ENCODE assay signal across 8 cellular contexts in the genomic region with DNA sequence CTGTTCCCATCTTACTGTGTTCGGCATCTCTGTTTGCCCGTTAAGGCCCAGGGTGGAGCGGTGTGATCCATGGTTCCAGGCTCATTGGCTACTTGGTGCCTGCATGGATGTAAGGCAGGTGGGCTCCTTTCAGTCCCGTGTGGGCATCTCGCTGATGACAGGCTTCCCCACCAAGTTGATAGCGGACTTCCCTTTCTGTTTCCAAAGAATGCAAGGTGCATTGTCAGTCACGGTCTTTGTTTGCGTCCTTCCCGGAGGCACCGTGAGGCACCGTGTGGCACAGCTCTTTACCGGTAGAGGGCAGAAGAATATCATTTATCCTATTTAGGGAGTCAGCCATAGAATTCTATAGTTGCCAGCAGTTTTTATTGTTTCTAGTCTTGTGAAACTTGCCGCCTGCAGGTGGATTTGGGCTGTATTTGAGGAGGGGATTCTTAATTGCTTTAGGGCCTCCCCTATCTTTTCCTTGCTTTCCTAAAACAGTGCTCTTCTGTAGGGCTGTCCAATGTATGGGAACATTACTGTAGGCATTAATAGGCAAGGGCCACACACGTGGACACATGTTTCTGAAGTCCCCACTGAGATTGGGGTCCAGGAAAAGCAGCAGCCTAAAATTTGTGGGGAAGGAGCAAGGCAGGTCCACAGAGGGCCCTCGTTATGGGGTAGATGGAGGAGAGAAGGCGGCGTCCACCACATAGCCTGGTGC.
DNase-seq lines count a peak whose midpoint lies in the region; ATAC-seq, FAIRE-seq and TF ChIP-seq lines count a peak whose summit lies in the region.

No MANE protein-coding gene starts in this region.

- POLR2A ChIA-PET in GM12878 (lab: Charles Lee) = no interaction called here

- peak; percentile 82 to 90 (median 85) for TF ChIP-seq CTCF in GM12878 (IDR thresholded peaks at IDR 0.05 in 2 of 3, conservative IDR thresholded peaks at IDR 0.05 in 1 of 3; ENCODE audit: control insufficient read depth in 2 of 3, extremely low read depth in 1 of 3, insufficient read depth in 1 of 3, low read depth in 3 of 3, low read length in 3 of 3)

- 24% methylated on average over 17 of the region's 17 CpGs for WGBS in GM12878 (ENCODE audit: insufficient coverage, insufficient replicate concordance, low lambda C conversion rate, missing lambda C conversion rate)

- peak; percentile 82 for FAIRE-seq in GM12878 (lab: Jason Lieb, UNC)

- no peak overlapping the region for H3K9ac ChIP-seq in GM12878 (ENCODE audit: control insufficient read depth, insufficient read depth, low read length)

- in situ Hi-C loops in GM12878 (cut with MboI) = loop anchor here (5.0 kb wide), 3 partner anchors 130 to 620 kb away; no protein-coding TSS in a partner anchor

- intact Hi-C loops in GM12878 (cut with micrococcal nuclease; ENCODE audit: unreplicated experiment) = loop anchor here (1.0 to 5.0 kb wide), 4 partner anchors 129 to 617 kb away; no protein-coding TSS in a partner anchor

- 0 out of 2 replicates have a peak overlapping the region, but pooled peaks have one; percentile 51 for H2AFZ ChIP-seq in GM12878 (ENCODE audit: control insufficient read depth, low read depth, low read length)

- BruUV-seq in GM12878 (replicated peaks; lab: Mats Ljungman, UMichigan) = no TSS peak

- DNase-seq in EL (peak; percentile 22), T follicular helper cell (ENCODE audit: low read depth) (peak; percentile 14), GM12878 (ENCODE audit: low read depth, low spot score) (peak; percentile 20), iPS-NIHi11 (ENCODE audit: low spot score) (peak; percentile 80), NCI-H2081 treated with DMSO at 0.1 percent for 48 hours (lab: John Stamatoyannopoulos, UW) (no peak)
- peak; percentile 50 for DNase-seq in Jurkat, Clone E6-1 (ENCODE audit: low read depth, low spot score)
- peak; percentile 11 to 38 (median 26) for DNase-seq in stimulated activated CD4-positive, alpha-beta T cell treated with anti-CD3 and anti-CD28 coated beads, Interleukin-12 subunit alpha, Interleukin-12 subunit beta, amount 100 ng/mL, for 48 hours (ENCODE audit: low read depth in 2 of 3, low spot score in 1 of 3)

- SMC1A ChIA-PET in GM12878 (lab: Charles Lee; ENCODE audit: uncharacterized antibody, unreplicated experiment) = interaction anchor here (0.6 to 1.2 kb wide), 8 partner anchors 9 to 630 kb away, joined by 3 to 5 read pairs (median 3); no protein-coding TSS in a partner anchor

- peaks cover 27% of the 10 kb centered on the region for H3K4me1 ChIP-seq in GM12878 (ENCODE audit: control insufficient read depth, insufficient read depth, low read length)

- H3K4me3 ChIP-seq in Jurkat, Clone E6-1 (ENCODE audit: low read length) = no peak overlapping the region
- H3K4me3 ChIP-seq in GM12878 = no peak overlapping the region

- TF ChIP-seq RAD21 in GM12878 (IDR thresholded peaks at IDR 0.05; ENCODE audit: insufficient read depth, low read depth, low read length) = peak; percentile 86

- peaks cover 2% of the 10 kb centered on the region; the same call in 1 of the 3 replicates for H3K9me3 ChIP-seq in GM12878 (replicated peaks; ENCODE audit: control insufficient read depth, insufficient read depth, low read length)

- ATAC-seq in GM21528 (IDR thresholded peaks at IDR 0.05; ENCODE audit: low FRiP score, unreplicated experiment) = peak; percentile 61
- peak; percentile 89 for ATAC-seq in GM12878

- CTCF ChIA-PET in GM12878 (lab: Yijun Ruan, JAX) = interaction anchor here (0.6 to 2.5 kb wide), 14 partner anchors 8 to 620 kb away, joined by 3 to 22 read pairs (median 3); no protein-coding TSS in a partner anchor

- TF ChIP-seq EP300 in GM12878 (IDR thresholded peaks at IDR 0.05; ENCODE audit: borderline replicate concordance in 1 of 2, control insufficient read depth in 1 of 2, low read depth in 2 of 2, low read length in 2 of 2) = no peak

- no peaks in the 10 kb centered on the region for H3K27me3 ChIP-seq in GM12878 (replicated peaks in 1 of 2; ENCODE audit: control insufficient read depth in 2 of 2, insufficient read depth in 2 of 2, low read length in 1 of 2)

- no peak overlapping the region for H3K27ac ChIP-seq in GM12878 (ENCODE audit: control insufficient read depth, insufficient read depth)

- RAD21 ChIA-PET in GM12878 (lab: Charles Lee; ENCODE audit: unreplicated experiment) = interaction anchor here (0.7 to 1.6 kb wide), 8 partner anchors 10 to 700 kb away, joined by 3 to 5 read pairs (median 4); no protein-coding TSS in a partner anchor

- H4K20me1 ChIP-seq in GM12878 (ENCODE audit: control insufficient read depth, insufficient read depth) = no peaks in the 10 kb centered on the region

- H3K4me2 ChIP-seq in GM12878 (ENCODE audit: control insufficient read depth, insufficient read depth) = no peak overlapping the region

- TF ChIP-seq POLR2A in GM12878 (IDR thresholded peaks at IDR 0.05; ENCODE audit: low read depth, low read length) = no peak

- no peaks in the 10 kb centered on the region for H3K36me3 ChIP-seq in GM12878 (ENCODE audit: control insufficient read depth in 2 of 2, insufficient read depth in 2 of 2, low read length in 1 of 2)

- H3K79me2 ChIP-seq in GM12878 (ENCODE audit: control insufficient read depth, insufficient read depth, low read length) = no peaks in the 10 kb centered on the region

TF ChIP-seq in GM12878, 131 proteins besides CTCF, POLR2A, EP300 and RAD21 (continues in another document):
- TF ChIP-seq SIX5 (IDR thresholded peaks at IDR 0.05; ENCODE audit: low read depth, low read length, severe bottlenecking) (no peak), BHLHE40 (IDR thresholded peaks at IDR 0.05; ENCODE audit: borderline replicate concordance in 1 of 2, low read depth in 2 of 2, low read length in 1 of 2) (0 out of 4 replicates have a peak, but pooled peaks of 1 of the 2 experiments have one; percentile 18), SMC3 (IDR thresholded peaks at IDR 0.05; ENCODE audit: borderline replicate concordance, low read length) (peak; percentile 76; the same call in 1 of the 2 replicates), DPF2 (IDR thresholded peaks at IDR 0.05) (no peak), BRCA1 (IDR thresholded peaks at IDR 0.05; ENCODE audit: low read depth, low read length) (no peak), YY1 (IDR thresholded peaks at IDR 0.05; ENCODE audit: low read depth, low read length) (peak; percentile 85), GABPA (IDR thresholded peaks at IDR 0.05; ENCODE audit: low read depth) (no peak), ETV6 (conservative IDR thresholded peaks at IDR 0.05 in 1 of 2, IDR thresholded peaks at IDR 0.05 in 1 of 2; ENCODE audit: borderline replicate concordance in 1 of 2, low read depth in 1 of 2) (no peak), MTA2 (IDR thresholded peaks at IDR 0.05; ENCODE audit: low read depth) (no peak)
- TF ChIP-seq, protein P1, sequence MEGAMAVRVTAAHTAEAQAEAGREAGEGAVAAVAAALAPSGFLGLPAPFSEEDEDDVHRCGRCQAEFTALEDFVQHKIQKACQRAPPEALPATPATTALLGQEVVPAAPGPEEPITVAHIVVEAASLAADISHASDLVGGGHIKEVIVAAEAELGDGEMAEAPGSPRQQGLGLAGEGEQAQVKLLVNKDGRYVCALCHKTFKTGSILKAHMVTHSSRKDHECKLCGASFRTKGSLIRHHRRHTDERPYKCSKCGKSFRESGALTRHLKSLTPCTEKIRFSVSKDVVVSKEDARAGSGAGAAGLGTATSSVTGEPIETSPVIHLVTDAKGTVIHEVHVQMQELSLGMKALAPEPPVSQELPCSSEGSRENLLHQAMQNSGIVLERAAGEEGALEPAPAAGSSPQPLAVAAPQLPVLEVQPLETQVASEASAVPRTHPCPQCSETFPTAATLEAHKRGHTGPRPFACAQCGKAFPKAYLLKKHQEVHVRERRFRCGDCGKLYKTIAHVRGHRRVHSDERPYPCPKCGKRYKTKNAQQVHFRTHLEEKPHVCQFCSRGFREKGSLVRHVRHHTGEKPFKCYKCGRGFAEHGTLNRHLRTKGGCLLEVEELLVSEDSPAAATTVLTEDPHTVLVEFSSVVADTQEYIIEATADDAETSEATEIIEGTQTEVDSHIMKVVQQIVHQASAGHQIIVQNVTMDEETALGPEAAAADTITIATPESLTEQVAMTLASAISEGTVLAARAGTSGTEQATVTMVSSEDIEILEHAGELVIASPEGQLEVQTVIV (IDR thresholded peaks at IDR 0.05; ENCODE audit: borderline replicate concordance, partially characterized antibody) = no peak
- TF ChIP-seq, protein P2, sequence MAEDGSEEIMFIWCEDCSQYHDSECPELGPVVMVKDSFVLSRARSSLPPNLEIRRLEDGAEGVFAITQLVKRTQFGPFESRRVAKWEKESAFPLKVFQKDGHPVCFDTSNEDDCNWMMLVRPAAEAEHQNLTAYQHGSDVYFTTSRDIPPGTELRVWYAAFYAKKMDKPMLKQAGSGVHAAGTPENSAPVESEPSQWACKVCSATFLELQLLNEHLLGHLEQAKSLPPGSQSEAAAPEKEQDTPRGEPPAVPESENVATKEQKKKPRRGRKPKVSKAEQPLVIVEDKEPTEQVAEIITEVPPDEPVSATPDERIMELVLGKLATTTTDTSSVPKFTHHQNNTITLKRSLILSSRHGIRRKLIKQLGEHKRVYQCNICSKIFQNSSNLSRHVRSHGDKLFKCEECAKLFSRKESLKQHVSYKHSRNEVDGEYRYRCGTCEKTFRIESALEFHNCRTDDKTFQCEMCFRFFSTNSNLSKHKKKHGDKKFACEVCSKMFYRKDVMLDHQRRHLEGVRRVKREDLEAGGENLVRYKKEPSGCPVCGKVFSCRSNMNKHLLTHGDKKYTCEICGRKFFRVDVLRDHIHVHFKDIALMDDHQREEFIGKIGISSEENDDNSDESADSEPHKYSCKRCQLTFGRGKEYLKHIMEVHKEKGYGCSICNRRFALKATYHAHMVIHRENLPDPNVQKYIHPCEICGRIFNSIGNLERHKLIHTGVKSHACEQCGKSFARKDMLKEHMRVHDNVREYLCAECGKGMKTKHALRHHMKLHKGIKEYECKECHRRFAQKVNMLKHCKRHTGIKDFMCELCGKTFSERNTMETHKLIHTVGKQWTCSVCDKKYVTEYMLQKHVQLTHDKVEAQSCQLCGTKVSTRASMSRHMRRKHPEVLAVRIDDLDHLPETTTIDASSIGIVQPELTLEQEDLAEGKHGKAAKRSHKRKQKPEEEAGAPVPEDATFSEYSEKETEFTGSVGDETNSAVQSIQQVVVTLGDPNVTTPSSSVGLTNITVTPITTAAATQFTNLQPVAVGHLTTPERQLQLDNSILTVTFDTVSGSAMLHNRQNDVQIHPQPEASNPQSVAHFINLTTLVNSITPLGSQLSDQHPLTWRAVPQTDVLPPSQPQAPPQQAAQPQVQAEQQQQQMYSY (CRISPR knock-in tag; IDR thresholded peaks at IDR 0.05) = no peak
- TF ChIP-seq, protein P3, sequence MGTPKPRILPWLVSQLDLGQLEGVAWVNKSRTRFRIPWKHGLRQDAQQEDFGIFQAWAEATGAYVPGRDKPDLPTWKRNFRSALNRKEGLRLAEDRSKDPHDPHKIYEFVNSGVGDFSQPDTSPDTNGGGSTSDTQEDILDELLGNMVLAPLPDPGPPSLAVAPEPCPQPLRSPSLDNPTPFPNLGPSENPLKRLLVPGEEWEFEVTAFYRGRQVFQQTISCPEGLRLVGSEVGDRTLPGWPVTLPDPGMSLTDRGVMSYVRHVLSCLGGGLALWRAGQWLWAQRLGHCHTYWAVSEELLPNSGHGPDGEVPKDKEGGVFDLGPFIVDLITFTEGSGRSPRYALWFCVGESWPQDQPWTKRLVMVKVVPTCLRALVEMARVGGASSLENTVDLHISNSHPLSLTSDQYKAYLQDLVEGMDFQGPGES (IDR thresholded peaks at IDR 0.05) = no peak
